17 cellular contexts compared by ENCODE assay signal in genomic region chr7:43694399-43694748, GRCh38. TPM values are rescaled to one million over a fixed set of nuclear protein-coding genes. Genes with fewer than 3 reads are reported as not detected.
DNase-seq lines count a peak whose midpoint lies in the region; ATAC-seq and TF ChIP-seq lines count a peak whose summit lies in the region.
"Had no signal": no experiment of that assay in that cellular context is flagged by ENCODE, and none has a peak within 500 bp of the region (broad histone marks: within the 10 kb centered on the region; RNA-seq: fewer than 3 reads in every experiment).

No MANE protein-coding gene starts in this region.

- RAD21 ChIA-PET in HCT116 (lab: Charles Lee; ENCODE audit: low non-redundant PET in 1 of 2, low total read pairs in 2 of 2, uncharacterized antibody in 2 of 2, unreplicated experiment in 2 of 2) = interaction anchor here (1.1 to 1.9 kb wide), 2 partner anchors 112 kb away, joined by 5 to 8 read pairs; partner anchors contain the start of gene STK17A (in 2 of the 2)

- POLR2A ChIA-PET in HCT116 (lab: Charles Lee) = interaction anchor here (1.2 to 1.4 kb wide), 2 partner anchors 35 to 112 kb away, joined by 4 to 15 read pairs; partner anchors contain the start of genes COA1 and STK17A

- H3K27ac ChIP-seq in HCT116 (ENCODE audit: low read depth, low read length) (peak overlapping the region; percentile 47; the same call in 1 of the 2 replicates), ascending aorta (no peak overlapping the region)
- H3K27ac ChIP-seq: epithelial cell of prostate, neutrophil, tibial nerve had no signal

- H3K9me3 Mint-ChIP-seq in stimulated activated memory B cell treated with anti-CD40 and anti-IgM and Interleukin-4, amounts not matched to agents 10 μg/mL and 1 μg/mL and 100 μg/mL, for 72 hours = no peaks in the 10 kb centered on the region

- H3K4me1 ChIP-seq in HCT116 (ENCODE audit: control insufficient read depth in 1 of 2, insufficient read depth in 2 of 2, low read length in 2 of 2) (peaks cover 28 to 49% of the 10 kb centered on the region in 2 experiments), ascending aorta (no peaks in the 10 kb centered on the region)

- no peak overlapping the region for H3K4me3 Mint-ChIP-seq in stimulated activated memory B cell treated with anti-CD40 and anti-IgM and Interleukin-4, amounts not matched to agents 10 μg/mL and 1 μg/mL and 100 μg/mL, for 72 hours
- H3K4me3 Mint-ChIP-seq: activated CD8-positive, alpha-beta T cell treated with anti-CD3 and anti-CD28 coated beads, Interleukin-2, amount 10 ng/mL, durations not matched to agents 7 days and 5 days had no signal

- no peak for TF ChIP-seq CTCF in HCT116 (IDR thresholded peaks at IDR 0.05 in 2 of 3, conservative IDR thresholded peaks at IDR 0.05 in 1 of 3; ENCODE audit: borderline replicate concordance in 1 of 3, insufficient read depth in 1 of 3, low read depth in 2 of 3, low read length in 2 of 3)
- TF ChIP-seq CTCF in fibroblast of villous mesenchyme (IDR thresholded peaks at IDR 0.05; ENCODE audit: insufficient read depth, low read depth, low read length) = no peak
- TF ChIP-seq CTCF in ascending aorta (IDR thresholded peaks at IDR 0.05) = no peak

- H3K36me3 ChIP-seq in HCT116 (ENCODE audit: control insufficient read depth in 1 of 2, insufficient read depth in 2 of 2, low read length in 2 of 2) (no peaks in the 10 kb centered on the region), ascending aorta (no peaks in the 10 kb centered on the region)
- H3K36me3 ChIP-seq: neutrophil, tibial nerve had no signal

- TF ChIP-seq RAD21 in HCT116 (IDR thresholded peaks at IDR 0.05; ENCODE audit: low read depth) = no peak

- H3K9me2 ChIP-seq in HCT116 (ENCODE audit: insufficient read depth) = no peaks in the 10 kb centered on the region

- H3K27ac Mint-ChIP-seq in stimulated activated memory B cell treated with anti-CD40 and anti-IgM and Interleukin-4, amounts not matched to agents 10 μg/mL and 1 μg/mL and 100 μg/mL, for 72 hours = no peak overlapping the region
- H3K27ac Mint-ChIP-seq: activated CD8-positive, alpha-beta T cell treated with anti-CD3 and anti-CD28 coated beads, Interleukin-2, amount 10 ng/mL, durations not matched to agents 7 days and 5 days had no signal

- peaks cover 7% of the 10 kb centered on the region; the same call in 1 of the 2 replicates for H4K20me1 ChIP-seq in HCT116 (ENCODE audit: insufficient read depth)

- peaks cover 98% of the 10 kb centered on the region for H3K79me2 ChIP-seq in HCT116 (ENCODE audit: insufficient read depth, low read length)

- CTCF ChIA-PET in HCT116 (lab: Charles Lee) = interaction anchor here (1.5 kb wide), 1 partner anchor 112 kb away, joined by 11 read pairs; the partner anchor contains the start of gene STK17A

- peak; percentile 84 for ATAC-seq in HCT116
- ATAC-seq in HG02938 (IDR thresholded peaks at IDR 0.05; ENCODE audit: unreplicated experiment) = no peak
- ATAC-seq in stimulated activated memory B cell treated with anti-CD40 and anti-IgM and Interleukin-4, amounts not matched to agents 10 μg/mL and 1 μg/mL and 100 μg/mL, for 72 hours = no peak
- ATAC-seq: activated CD8-positive, alpha-beta T cell treated with anti-CD3 and anti-CD28 coated beads, Interleukin-2, amount 10 ng/mL, durations not matched to agents 7 days and 5 days had no signal

- H3K9me3 ChIP-seq in HCT116 (ENCODE audit: control insufficient read depth in 1 of 2, insufficient read depth in 1 of 2, low read depth in 1 of 2, low read length in 2 of 2) (no peaks in the 10 kb centered on the region), ascending aorta (no peaks in the 10 kb centered on the region)
- H3K9me3 ChIP-seq: neutrophil, tibial nerve had no signal

- H2AFZ ChIP-seq in HCT116 (ENCODE audit: low read depth, low read length, poor library complexity, severe bottlenecking) = no peak overlapping the region

- peak; percentile 52 for DNase-seq in A172 (ENCODE audit: low spot score)
- peak; percentile 55 for DNase-seq in HCT116 (ENCODE audit: low read depth, low spot score)
- peak; percentile 90 for DNase-seq in amniotic epithelial cell (ENCODE audit: low read depth)
- peak; percentile 86 for DNase-seq in fibroblast of villous mesenchyme (ENCODE audit: low read depth)
- no peak for DNase-seq in C1 segment of cervical spinal cord (lab: John Stamatoyannopoulos, UW)
- no peak for DNase-seq in ascending aorta (ENCODE audit: low spot score in 2 of 2)
- DNase-seq: activated CD8-positive, alpha-beta T cell treated with anti-CD3 and anti-CD28 coated beads, Interleukin-2, amount 10 ng/mL, durations not matched to agents 7 days and 5 days; activated gamma-delta T cell treated with Interleukin-2 at 50 U/mL for 16 hours; central memory CD4-positive, alpha-beta T cell; mesendoderm; NCI-H1105; NCI-H446 treated with DMSO at 0.1 percent for 48 hours had no signal

- H3K4me3 ChIP-seq in HCT116 (replicated peaks in 1 of 2; ENCODE audit: low read depth in 1 of 2, low read length in 2 of 2) = peak overlapping the region in 1 of 2 experiments; percentile 38; a peak in 2 of 4 replicates
- H3K4me3 ChIP-seq in fibroblast of villous mesenchyme (ENCODE audit: low read depth, low read length) = no peak overlapping the region
- H3K4me3 ChIP-seq in ascending aorta = no peak overlapping the region
- H3K4me3 ChIP-seq: tibial nerve had no signal

- peak overlapping the region; percentile 16 for H3K9ac ChIP-seq in HCT116 (ENCODE audit: low read length)

- peak overlapping the region; percentile 66 for H3K4me2 ChIP-seq in HCT116 (ENCODE audit: low read length)

- intact Hi-C loops in HCT116 (cut with micrococcal nuclease) (no loop called here), ascending aorta (cut with DNase I) (no loop called here)

- BruUV-seq in HCT116 (replicated peaks; lab: Mats Ljungman, UMichigan) = no TSS peak

- peaks cover 19% of the 10 kb centered on the region for H3K4me1 Mint-ChIP-seq in stimulated activated memory B cell treated with anti-CD40 and anti-IgM and Interleukin-4, amounts not matched to agents 10 μg/mL and 1 μg/mL and 100 μg/mL, for 72 hours

- no peak for TF ChIP-seq POLR2A in HCT116 (IDR thresholded peaks at IDR 0.05; ENCODE audit: borderline replicate concordance, extremely low read depth, insufficient read depth, insufficient read length)

- no peaks in the 10 kb centered on the region for H3K27me3 ChIP-seq in HCT116 (ENCODE audit: insufficient read depth, low read length)
- H3K27me3 ChIP-seq in ascending aorta = no peaks in the 10 kb centered on the region
- H3K27me3 ChIP-seq: neutrophil, tibial nerve had no signal

- H3K27me3 Mint-ChIP-seq in stimulated activated memory B cell treated with anti-CD40 and anti-IgM and Interleukin-4, amounts not matched to agents 10 μg/mL and 1 μg/mL and 100 μg/mL, for 72 hours = no peaks in the 10 kb centered on the region

- no peaks in the 10 kb centered on the region for H3K36me3 Mint-ChIP-seq in stimulated activated memory B cell treated with anti-CD40 and anti-IgM and Interleukin-4, amounts not matched to agents 10 μg/mL and 1 μg/mL and 100 μg/mL, for 72 hours

TF ChIP-seq in HCT116, 20 proteins besides CTCF, POLR2A, EP300 and RAD21:
- TF ChIP-seq FOSL1 (IDR thresholded peaks at IDR 0.05; ENCODE audit: low read depth) (no peak; the same call in 1 of the 2 replicates), JUND (IDR thresholded peaks at IDR 0.05) (peak; percentile 28; the same call in 1 of the 2 replicates), MAX (IDR thresholded peaks at IDR 0.05) (0 out of 2 replicates have a peak, but pooled peaks have one; percentile 18), ZFX (IDR thresholded peaks at IDR 0.05) (no peak), EZH2phosphoT487 (IDR thresholded peaks at IDR 0.05; ENCODE audit: borderline replicate concordance) (no peak), SP1 (IDR thresholded peaks at IDR 0.05; ENCODE audit: low read depth) (peak; percentile 6; the same call in 1 of the 2 replicates), ELF1 (IDR thresholded peaks at IDR 0.05; ENCODE audit: borderline replicate concordance, low read depth) (no peak), YY1 (IDR thresholded peaks at IDR 0.05; ENCODE audit: extremely low read depth, insufficient replicate concordance, low read depth, low read length) (no peak), EZH2 (IDR thresholded peaks at IDR 0.05) (no peak), CEBPB (IDR thresholded peaks at IDR 0.05; ENCODE audit: low read depth) (peak; percentile 55; the same call in 1 of the 2 replicates)

RNA-seq across cellular contexts. Expression of gene COA1, which starts 34.9 kb away (rescaled TPM):
- 87.5 and 154 TPM in 2 replicates for total RNA-seq in A172 (2014; rRNA removed; shearing (Covaris generic))
- total RNA-seq in HCT116 (2021; ENCODE audit: unreplicated experiment) (78.5 TPM), fibroblast of villous mesenchyme (37.7 and 41.5 TPM in 2 replicates), ascending aorta (16.3 TPM)
- 39.5 and 52.2 TPM in 2 replicates for polyA plus RNA-seq in HCT116 (2012)

Comparison
In these comparisons a context has a peak if more than half of its experiments do, and no peak if none do; other contexts are left out.
1. DNase-seq: peak in A172 (single experiment), HCT116 (single experiment), amniotic epithelial cell (single experiment) and fibroblast of villous mesenchyme (single experiment); none in C1 segment of cervical spinal cord (0 of 14) and ascending aorta (0 of 2).